Comparison of ENCODE assay signal across 1 cellular context in the genomic region with DNA sequence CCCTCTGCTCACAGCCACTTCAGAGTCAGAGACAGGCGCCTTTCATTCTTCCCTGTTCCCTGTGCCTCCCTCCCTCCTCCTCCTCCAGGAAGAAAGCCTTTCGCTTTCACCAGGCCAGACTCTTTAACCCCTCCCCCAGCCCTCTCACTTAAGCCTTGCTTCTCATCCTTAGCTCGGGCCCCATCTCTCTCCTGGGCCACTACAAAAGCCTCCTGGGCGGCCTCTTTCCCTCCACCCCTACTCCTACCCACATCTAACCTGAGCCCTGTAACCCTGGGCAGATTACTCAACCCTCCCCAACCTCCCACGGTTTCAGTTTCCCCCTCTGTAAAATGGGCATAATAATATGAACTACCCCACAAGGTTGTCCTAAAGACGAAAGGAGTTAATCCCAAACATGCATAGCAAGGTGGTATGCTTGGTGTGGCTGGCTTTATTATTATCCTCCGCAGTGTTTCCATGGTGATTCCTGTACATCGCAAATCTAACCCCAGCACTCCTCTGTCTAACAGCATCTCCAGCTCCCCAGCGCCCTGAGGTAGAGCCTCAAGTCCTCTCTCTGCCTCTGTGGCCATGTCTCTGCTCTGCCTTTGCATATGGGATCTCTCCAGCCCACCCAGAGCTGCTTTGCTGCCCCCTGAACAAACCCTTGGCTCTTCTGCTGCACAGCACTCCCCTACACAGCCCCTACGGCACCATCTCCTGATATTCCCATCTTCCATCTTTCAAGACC.
TF ChIP-seq lines count a peak whose summit lies in the region.

No MANE protein-coding gene starts in this region.

TF ChIP-seq in H1, 55 proteins besides CTCF, POLR2A, EP300 and RAD21:
- TF ChIP-seq SP1 (IDR thresholded peaks at IDR 0.05; ENCODE audit: low read depth, low read length) (peak; percentile 49), FOSL1 (IDR thresholded peaks at IDR 0.05; ENCODE audit: insufficient read depth, low read depth, low read length) (no peak), HDAC2 (IDR thresholded peaks at IDR 0.05; ENCODE audit: borderline replicate concordance in 1 of 2, low read depth in 2 of 2, low read length in 2 of 2) (peak in 1 of 2 experiments; percentile 85; a peak in 1 of 4 replicates), POLR2AphosphoS5 (IDR thresholded peaks at IDR 0.05; ENCODE audit: low read depth, low read length) (no peak), CEBPB (IDR thresholded peaks at IDR 0.05; ENCODE audit: low read depth, low read length) (0 out of 2 replicates have a peak, but pooled peaks have one; percentile 49), NANOG (IDR thresholded peaks at IDR 0.05; ENCODE audit: insufficient read depth, low read depth, low read length, poor library complexity, severe bottlenecking) (peak; percentile 37), EGR1 (IDR thresholded peaks at IDR 0.05; ENCODE audit: borderline replicate concordance, low read depth, low read length) (0 out of 2 replicates have a peak, but pooled peaks have one; percentile 30), RBBP5 (IDR thresholded peaks at IDR 0.05; ENCODE audit: borderline replicate concordance, low read depth, low read length) (0 out of 2 replicates have a peak, but pooled peaks have one; percentile 64), KDM1A (IDR thresholded peaks at IDR 0.05; ENCODE audit: borderline replicate concordance, low read length) (peak; percentile 97)
